ENCODE assay signal across 1 cellular context in genomic region chr9:79134654-79135053, GRCh38.
TF ChIP-seq lines count a peak whose summit lies in the region.

No MANE protein-coding gene starts in this region.

TF ChIP-seq in GM12878, 131 proteins besides CTCF, POLR2A, EP300 and RAD21 (continued from another document):
- no peak for TF ChIP-seq E4F1 (IDR thresholded peaks at IDR 0.05; ENCODE audit: borderline replicate concordance, partially characterized antibody)
